ENCODE assay signal across 32 cellular contexts in the genomic region with DNA sequence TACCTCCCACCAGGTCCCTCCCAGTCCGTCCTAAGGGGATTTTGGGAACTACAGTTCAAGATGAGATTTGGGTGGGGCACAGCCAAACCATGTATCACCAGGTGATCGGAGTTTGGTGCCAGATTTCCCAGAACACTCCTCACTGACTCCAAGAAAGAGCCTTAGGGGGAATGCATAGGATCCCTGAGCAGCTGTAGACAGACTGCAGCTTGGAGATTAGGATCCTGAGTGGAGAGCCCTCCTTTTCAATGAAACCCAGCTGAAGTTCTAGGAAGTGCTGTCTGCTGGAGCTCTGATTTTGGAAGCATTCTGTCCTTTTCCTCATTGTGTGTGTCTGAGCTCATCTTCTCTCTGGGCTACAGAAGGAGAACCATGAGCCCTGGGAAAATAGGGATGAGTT. TPM values are rescaled to one million over a fixed set of nuclear protein-coding genes. Genes with fewer than 3 reads are reported as not detected.
"Had no signal": no experiment of that assay in that cellular context is flagged by ENCODE, and none has a peak within 500 bp of the region (broad histone marks: within the 10 kb centered on the region; RNA-seq: fewer than 3 reads in every experiment).

No MANE protein-coding gene starts in this region.

- H3K27me3 ChIP-seq: adrenal gland, brain microvascular endothelial cell, breast epithelium had no signal

- H3K9me3 ChIP-seq: adrenal gland, breast epithelium had no signal

- H3K4me3 Mint-ChIP-seq: activated B cell treated with CpG ODN at 0.5 μM for 24 hours; activated CD4-positive, alpha-beta memory T cell treated with anti-CD3 and anti-CD28 coated beads, Interleukin-2, amount 10 ng/mL, durations not matched to agents 7 days and 5 days; activated CD4-positive, alpha-beta T cell treated with anti-CD3 and anti-CD28 coated beads, Interleukin-2, amount 10 ng/mL, durations not matched to agents 24 days and 14 days; activated CD8-positive, alpha-beta memory T cell treated with anti-CD3 and anti-CD28 coated beads, Interleukin-2, amount 10 ng/mL, durations not matched to agents 7 days and 5 days; activated CD8-positive, alpha-beta T cell treated with anti-CD3 and anti-CD28 coated beads, Interleukin-2, amount 10 ng/mL, durations not matched to agents 7 days and 5 days; activated naive CD8-positive, alpha-beta T cell treated with anti-CD3 and anti-CD28 coated beads for 36 hours; activated T-cell treated with anti-CD3 and anti-CD28 coated beads, Interleukin-2, amount 50 U/mL, for 24 hours; T-helper 1 cell treated with Interleukin-12 subunit alpha and Interleukin-12 subunit beta and Interleukin-4 antibody, amounts not matched to agents 30 μg/mL and 1 μg/mL, for 36 hours; T-helper 2 cell treated with Interferon-gamma antibody and Interleukin-4, amounts not matched to agents 5 μg/mL and 100 μg/mL, for 36 hours had no signal

- H3K27ac ChIP-seq: adrenal gland, brain microvascular endothelial cell, breast epithelium had no signal

- FAIRE-seq: TTC549 had no signal

- H3K36me3 ChIP-seq: adrenal gland, brain microvascular endothelial cell, breast epithelium had no signal

- H3K9me3 Mint-ChIP-seq: activated T-cell treated with anti-CD3 and anti-CD28 coated beads, Interleukin-2, amount 50 U/mL, for 24 hours had no signal

- H3K4me1 Mint-ChIP-seq: activated B cell treated with CpG ODN at 0.5 μM for 24 hours had no signal

- DNase-seq: activated B cell treated with CpG ODN at 0.5 μM for 24 hours; activated CD4-positive, alpha-beta memory T cell treated with anti-CD3 and anti-CD28 coated beads, Interleukin-2, amount 10 ng/mL, durations not matched to agents 7 days and 5 days; activated CD4-positive, alpha-beta T cell treated with anti-CD3 and anti-CD28 coated beads for 4 hours; activated CD4-positive, alpha-beta T cell treated with anti-CD3 and anti-CD28 coated beads, Interleukin-2, amount 10 ng/mL, durations not matched to agents 24 days and 14 days; activated CD4-positive, alpha-beta T cell treated with anti-CD3 and anti-CD28 coated beads, Interleukin-2, amount 50 U/mL, for 1 hour; activated CD4-positive, alpha-beta T cell treated with anti-CD3 and anti-CD28 coated beads, Interleukin-2, amount 50 U/mL, for 48 hours; activated CD4-positive, CD25-positive, alpha-beta regulatory T cell treated with anti-CD3 and anti-CD28 coated beads, Interleukin-2, amount 50 U/mL, for 72 hours; activated CD8-positive, alpha-beta memory T cell treated with anti-CD3 and anti-CD28 coated beads for 24 hours; activated CD8-positive, alpha-beta memory T cell treated with anti-CD3 and anti-CD28 coated beads, Interleukin-2, amount 10 ng/mL, durations not matched to agents 7 days and 5 days; activated CD8-positive, alpha-beta memory T cell treated with anti-CD3 and anti-CD28 coated beads, Interleukin-2, amount 50 U/mL, for 48 hours; activated CD8-positive, alpha-beta T cell treated with anti-CD3 and anti-CD28 coated beads, Interleukin-2, amount 10 ng/mL, durations not matched to agents 7 days and 5 days; activated gamma-delta T cell; activated naive CD4-positive, alpha-beta T cell treated with anti-CD3 and anti-CD28 coated beads, Interleukin-2, amount 50 U/mL, for 16 hours; activated naive CD4-positive, alpha-beta T cell treated with Interleukin-2 at 50 U/mL for 16 hours; activated naive CD8-positive, alpha-beta T cell treated with anti-CD3 and anti-CD28 coated beads for 36 hours; activated T-cell treated with anti-CD3 and anti-CD28 coated beads, Interleukin-2, amount 50 U/mL, for 24 hours; activated T-cell treated with anti-CD3 and anti-CD28 coated beads, Interleukin-2, amount 50 U/mL, for 48 hours; adrenal gland; amniotic stem cell; aorta; brain microvascular endothelial cell; central memory CD4-positive, alpha-beta T cell; SW 1271; T-helper 1 cell; T-helper 2 cell; T-helper 9 cell had no signal

- ATAC-seq: activated CD8-positive, alpha-beta memory T cell treated with anti-CD3 and anti-CD28 coated beads, Interleukin-2, amount 10 ng/mL, durations not matched to agents 7 days and 5 days; activated CD8-positive, alpha-beta T cell treated with anti-CD3 and anti-CD28 coated beads, Interleukin-2, amount 10 ng/mL, durations not matched to agents 7 days and 5 days; activated naive CD4-positive, alpha-beta T cell treated with anti-CD3 and anti-CD28 coated beads, Interleukin-2, amount 50 U/mL, for 72 hours had no signal

- H3K4me3 ChIP-seq: adrenal gland, breast epithelium had no signal

- H3K36me3 Mint-ChIP-seq: activated CD8-positive, alpha-beta memory T cell treated with anti-CD3 and anti-CD28 coated beads, Interleukin-2, amount 10 ng/mL, durations not matched to agents 7 days and 5 days; activated naive CD8-positive, alpha-beta T cell treated with anti-CD3 and anti-CD28 coated beads for 36 hours had no signal

- H3K27ac Mint-ChIP-seq: activated B cell treated with CpG ODN at 0.5 μM for 24 hours; activated CD4-positive, alpha-beta memory T cell treated with anti-CD3 and anti-CD28 coated beads, Interleukin-2, amount 10 ng/mL, durations not matched to agents 7 days and 5 days; activated CD4-positive, alpha-beta T cell treated with anti-CD3 and anti-CD28 coated beads, Interleukin-2, amount 10 ng/mL, durations not matched to agents 24 days and 14 days; activated CD8-positive, alpha-beta memory T cell treated with anti-CD3 and anti-CD28 coated beads, Interleukin-2, amount 10 ng/mL, durations not matched to agents 7 days and 5 days; activated CD8-positive, alpha-beta T cell treated with anti-CD3 and anti-CD28 coated beads, Interleukin-2, amount 10 ng/mL, durations not matched to agents 7 days and 5 days; activated naive CD4-positive, alpha-beta T cell treated with anti-CD3 and anti-CD28 coated beads, Interleukin-2, amount 50 U/mL, for 72 hours; activated naive CD8-positive, alpha-beta T cell treated with anti-CD3 and anti-CD28 coated beads for 36 hours; activated T-cell treated with anti-CD3 and anti-CD28 coated beads, Interleukin-2, amount 50 U/mL, for 24 hours; activated T-helper 2 cell treated with anti-CD3 and anti-CD28 coated beads, Interferon-gamma antibody, Interleukin-2, Interleukin-4, amounts not matched to agents 10 μg/mL and 5 μg/mL and 100 μg/mL, durations not matched to agents 14 hours and 24 hours and 36 hours; T-helper 1 cell treated with Interleukin-12 subunit alpha and Interleukin-12 subunit beta and Interleukin-4 antibody, amounts not matched to agents 30 μg/mL and 1 μg/mL, for 36 hours; T-helper 2 cell treated with Interferon-gamma antibody and Interleukin-4, amounts not matched to agents 5 μg/mL and 100 μg/mL, for 36 hours had no signal

- H3K4me1 ChIP-seq: breast epithelium had no signal

RNA-seq across cellular contexts. Expression of gene FHAD1, which starts 40.6 kb away (rescaled TPM):
- total RNA-seq: activated B cell treated with CpG ODN at 0.5 μM for 24 hours; activated CD4-positive, alpha-beta T cell treated with anti-CD3 and anti-CD28 coated beads, Interleukin-2, amount 10 ng/mL, durations not matched to agents 24 days and 14 days; activated CD8-positive, alpha-beta memory T cell treated with anti-CD3 and anti-CD28 coated beads, Interleukin-2, amount 10 ng/mL, durations not matched to agents 7 days and 5 days; activated T-helper 2 cell treated with anti-CD3 and anti-CD28 coated beads, Interferon-gamma antibody, Interleukin-2, Interleukin-4, amounts not matched to agents 10 μg/mL and 5 μg/mL and 100 μg/mL, durations not matched to agents 14 hours and 24 hours and 36 hours had no signal
